Comparison of ENCODE assay signal across 8 cellular contexts in the genomic region with DNA sequence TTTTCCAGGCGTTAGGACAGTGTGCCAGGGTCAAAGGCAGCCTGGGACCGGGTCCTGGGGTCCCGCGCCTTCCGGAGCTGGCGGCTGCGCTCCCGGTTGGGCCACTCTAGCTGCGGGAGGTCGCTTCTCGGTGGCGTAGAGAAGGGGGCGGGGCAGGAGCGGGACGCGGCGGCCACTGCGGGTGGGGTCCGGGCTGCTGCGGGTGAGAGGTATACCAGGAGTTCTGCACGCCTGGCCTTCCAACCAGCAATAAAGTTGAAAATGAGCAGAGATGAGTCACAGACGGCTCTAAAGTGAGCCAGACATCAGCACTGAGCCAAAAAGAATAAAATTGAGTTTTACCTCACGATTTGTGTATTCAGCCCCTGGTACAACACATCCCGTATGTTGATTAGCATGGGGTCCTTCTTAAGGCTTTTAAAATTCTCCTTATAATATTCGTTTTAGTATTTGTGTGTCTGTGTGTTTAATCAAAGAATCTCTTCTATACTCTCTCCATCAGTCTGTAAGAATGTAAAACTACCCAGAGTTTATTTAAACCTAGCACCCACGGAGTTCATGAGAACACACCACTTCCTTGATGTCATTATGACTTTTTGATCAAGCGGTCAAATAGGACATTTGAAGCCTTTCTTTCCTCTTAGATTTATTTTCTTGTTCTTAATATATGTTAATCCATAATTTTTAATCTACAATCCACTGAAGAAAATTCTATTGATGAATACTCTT. TPM values are rescaled to one million over a fixed set of nuclear protein-coding genes. Genes with fewer than 3 reads are reported as not detected.
A peak's percentile ranks its signal among the peaks of the same experiment; 100 is the strongest.
DNase-seq lines count a peak whose midpoint lies in the region; ATAC-seq and FAIRE-seq lines count a peak whose summit lies in the region.

TSS of gene C1GALT1C1L (minus strand) at position 108 of the 729 bp plus-strand sequence. CDS start at position 1, 107 bp downstream.

- DNase-seq in DMS79 treated with DMSO at 0.1 percent for 48 hours (lab: John Stamatoyannopoulos, UW), result peak; percentile 31
- no peak for DNase-seq in DMS79 (lab: John Stamatoyannopoulos, UW)
- DNase-seq in RPMI7951 (ENCODE audit: low read depth), result peak; percentile 71
- peak; percentile 8 for DNase-seq in brain pericyte (ENCODE audit: low read depth, low spot score)
- DNase-seq in stimulated activated CD4-positive, alpha-beta T cell treated with anti-CD3 and anti-CD28 coated beads, Interleukin-12 subunit alpha, Interleukin-12 subunit beta, amount 100 ng/mL, for 48 hours (ENCODE audit: low read depth in 2 of 3, low spot score in 1 of 3), result peak; percentile 3 to 9 (median 6)
- no peak for DNase-seq in SKM-1 treated with dmso at 0.1 percent for 144 hours (lab: John Stamatoyannopoulos, UW; ENCODE audit: unreplicated experiment)

- peak; percentile 56 for FAIRE-seq in islet of Langerhans (lab: Jason Lieb, UNC)

- ATAC-seq in GM21723 (IDR thresholded peaks at IDR 0.05; ENCODE audit: unreplicated experiment), result no peak

RNA-seq across cellular contexts. Expression of gene C1GALT1C1L, which starts in this region (rescaled TPM):
- total RNA-seq in RPMI7951 (2014; rRNA removed; shearing (Covaris generic)), result 6.4 and 7.0 TPM in 2 replicates

Comparison
In these comparisons a context has a peak if more than half of its experiments do, and no peak if none do; other contexts are left out.
1. DNase-seq: peak in DMS79 treated with DMSO at 0.1 percent for 48 hours (single experiment), RPMI7951 (single experiment), brain pericyte (single experiment) and stimulated activated CD4-positive, alpha-beta T cell treated with anti-CD3 and anti-CD28 coated beads, Interleukin-12 subunit alpha, Interleukin-12 subunit beta, amount 100 ng/mL, for 48 hours (3 of 3); none in DMS79 (single experiment) and SKM-1 treated with dmso at 0.1 percent for 144 hours (single experiment).